Comparison of ENCODE assay signal across 8 cellular contexts in the genomic region with DNA sequence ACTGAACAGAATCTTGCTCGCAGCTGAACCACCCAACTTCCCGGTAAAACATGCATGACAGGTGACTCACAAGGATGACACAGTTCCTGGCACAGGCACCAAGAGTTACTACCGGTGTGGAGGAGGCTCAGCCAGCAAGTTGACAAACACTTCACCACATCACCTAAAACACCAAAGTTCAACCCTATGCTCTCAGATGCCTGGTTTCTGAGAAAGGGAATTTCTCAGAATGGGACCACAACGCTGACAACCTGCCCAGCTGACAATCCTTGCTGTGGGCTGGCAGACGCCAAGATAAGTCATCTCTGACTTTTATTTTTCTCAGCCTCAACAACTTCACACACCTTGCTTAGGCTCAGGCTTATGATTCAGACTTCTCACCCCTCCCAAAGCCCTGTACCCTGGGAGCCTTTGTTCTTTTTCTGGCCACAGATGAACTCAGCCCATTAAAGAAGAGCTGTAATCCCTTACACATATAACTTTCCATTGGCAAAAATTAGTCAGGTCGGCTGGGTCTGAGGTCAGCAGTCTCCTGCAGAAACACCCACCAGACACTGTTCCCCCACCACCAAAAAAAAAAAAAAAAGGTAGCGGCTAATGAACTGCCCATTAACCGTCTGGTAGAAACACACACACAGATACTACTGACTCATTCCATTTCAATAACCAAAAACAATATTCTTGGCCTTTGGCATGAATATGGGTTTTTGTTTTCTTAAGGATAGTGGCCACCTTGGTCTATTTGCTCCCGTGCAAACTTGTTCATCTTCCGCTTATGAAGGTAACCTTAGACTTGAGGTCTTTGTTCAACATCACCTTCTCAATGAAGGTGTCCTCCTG. TPM values are rescaled to one million over a fixed set of nuclear protein-coding genes. Genes with fewer than 3 reads are reported as not detected.
A peak's percentile ranks its signal among the peaks of the same experiment; 100 is the strongest.
DNase-seq lines count a peak whose midpoint lies in the region; ATAC-seq and TF ChIP-seq lines count a peak whose summit lies in the region.

No MANE protein-coding gene starts in this region.

- H3K27me3 ChIP-seq in foreskin keratinocyte: no peaks in the 10 kb centered on the region

- DNase-seq in AG10803 (ENCODE audit: low read depth) (peak; percentile 49), activated T-cell treated with anti-CD3 and anti-CD28 coated beads for 24 hours (ENCODE audit: low read depth) (peak; percentile 76), foreskin keratinocyte (peak; percentile 97 to 98), GM13976 (ENCODE audit: low spot score) (no peak), foreskin melanocyte (no peak), mesenteric fat pad (ENCODE audit: low spot score) (no peak)
- DNase-seq in stimulated activated CD8-positive, alpha-beta memory T cell treated with anti-CD3 and anti-CD28 coated beads, Interleukin-15, amount 100 ng/mL, for 48 hours (ENCODE audit: low read depth in 2 of 2): peak; percentile 67 to 72

- peak overlapping the region; percentile 60 for H3K27ac ChIP-seq in KOPT-K1 (ENCODE audit: low read depth, low read length, poor library complexity, severe bottlenecking)
- peak overlapping the region; percentile 95 for H3K27ac ChIP-seq in foreskin keratinocyte

- no peaks in the 10 kb centered on the region for H3K36me3 ChIP-seq in KOPT-K1 (ENCODE audit: insufficient read depth, low read length)

- H3K4me3 ChIP-seq in AG10803 (ENCODE audit: low read length): no peak overlapping the region

- H3K4me1 ChIP-seq in foreskin keratinocyte: peaks cover 26% of the 10 kb centered on the region

- in situ Hi-C loops in GM13976 (cut with MboI; ENCODE audit: low sequenced_read_pairs, unreplicated experiment): no loop called here

- H3K9me3 ChIP-seq in KOPT-K1 (ENCODE audit: insufficient read depth, low read length, poor library complexity, severe bottlenecking): peaks cover 9% of the 10 kb centered on the region

- ATAC-seq in foreskin keratinocyte: peak; percentile 86

- no peak for TF ChIP-seq CTCF in AG10803 (conservative IDR thresholded peaks at IDR 0.05; ENCODE audit: low read length)
- TF ChIP-seq CTCF in foreskin keratinocyte (conservative IDR thresholded peaks at IDR 0.05): no peak
- no peak for TF ChIP-seq CTCF in GM13976 (IDR thresholded peaks at IDR 0.05; ENCODE audit: borderline replicate concordance, control extremely low read depth, extremely low read depth, insufficient read depth, missing control alignments)

RNA-seq across cellular contexts. Expression of gene TIAM1, which starts 10.8 kb away (rescaled TPM):
- total RNA-seq in foreskin keratinocyte: 13.1 and 14.6 TPM in 2 replicates
- 3.6 and 4.6 TPM in 2 replicates for polyA plus RNA-seq in foreskin keratinocyte
- 10.4 TPM for total RNA-seq in mesenteric fat pad

Comparison
In these comparisons a context has a peak if more than half of its experiments do, and no peak if none do; other contexts are left out.
1. DNase-seq: peak in AG10803 (single experiment), activated T-cell treated with anti-CD3 and anti-CD28 coated beads for 24 hours (single experiment), foreskin keratinocyte (2 of 2) and stimulated activated CD8-positive, alpha-beta memory T cell treated with anti-CD3 and anti-CD28 coated beads, Interleukin-15, amount 100 ng/mL, for 48 hours (2 of 2); none in GM13976 (single experiment), foreskin melanocyte (single experiment) and mesenteric fat pad (single experiment).